8 cellular contexts compared by ENCODE assay signal in the genomic region with DNA sequence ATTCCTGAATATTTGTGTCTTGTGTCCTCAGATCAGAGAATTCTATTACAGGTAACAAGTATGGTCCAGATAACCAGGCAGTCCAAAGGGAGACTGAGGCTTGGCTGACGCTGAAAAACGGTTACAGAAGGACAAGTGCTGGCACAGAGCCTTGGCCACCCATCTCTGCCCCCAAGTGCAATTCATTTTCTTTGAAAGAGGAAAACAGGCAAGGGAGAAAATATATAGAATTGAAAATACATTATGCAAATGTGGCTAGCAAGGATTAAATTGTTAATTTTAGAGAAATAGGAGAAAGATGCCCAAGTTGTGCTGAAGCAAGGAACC. TPM values are rescaled to one million over a fixed set of nuclear protein-coding genes. Genes with fewer than 3 reads are reported as not detected.
DNase-seq lines count a peak whose midpoint lies in the region; ATAC-seq, FAIRE-seq and TF ChIP-seq lines count a peak whose summit lies in the region.

No MANE protein-coding gene starts in this region.

- H3K4me3 ChIP-seq in body of pancreas, result no peak overlapping the region

- ATAC-seq in body of pancreas, result no peak
- no peak for ATAC-seq in stimulated activated memory B cell treated with anti-CD40 and anti-IgM and Interleukin-4, amounts not matched to agents 10 μg/mL and 1 μg/mL and 100 μg/mL, for 72 hours

- no peak for FAIRE-seq in RCC 7860 (lab: Jason Lieb, UNC)

- H3K4me1 ChIP-seq in body of pancreas, result peaks cover 54% of the 10 kb centered on the region

- 2 to 17% methylated on average over 2 of the region's 2 CpGs for WGBS in body of pancreas, 2 donors

- peak overlapping the region in 3 of 4 donors; percentile 23 to 75 (median 70) for H3K27ac ChIP-seq in body of pancreas

- no peak for DNase-seq in activated naive CD4-positive, alpha-beta T cell treated with anti-CD3 and anti-CD28 coated beads, Interleukin-2, amount 10 ng/mL, durations not matched to agents 7 days and 5 days
- no peak for DNase-seq in activated naive CD4-positive, alpha-beta T cell treated with anti-CD3 and anti-CD28 coated beads for 36 hours
- DNase-seq in body of pancreas (no peak), mesothelial cell of epicardium (ENCODE audit: low spot score in 2 of 2, unreplicated experiment in 2 of 2) (no peak), type B pancreatic cell (ENCODE audit: extremely low spot score, unreplicated experiment) (no peak), RCC 7860 (ENCODE audit: low spot score) (no peak), NCI-H1694 (lab: John Stamatoyannopoulos, UW) (no peak)

- H3K9me3 ChIP-seq in body of pancreas, result no peaks in the 10 kb centered on the region

- TF ChIP-seq CTCF in body of pancreas (IDR thresholded peaks at IDR 0.05), result no peak
- no peak for TF ChIP-seq CTCF in mesothelial cell of epicardium (IDR thresholded peaks at IDR 0.05; ENCODE audit: unreplicated experiment)
- TF ChIP-seq CTCF in type B pancreatic cell (conservative IDR thresholded peaks at IDR 0.05), result no peak

- peaks cover 20% of the 10 kb centered on the region for H3K4me1 Mint-ChIP-seq in activated naive CD4-positive, alpha-beta T cell treated with anti-CD3 and anti-CD28 coated beads, Interleukin-2, amount 10 ng/mL, durations not matched to agents 7 days and 5 days
- H3K4me1 Mint-ChIP-seq in activated naive CD4-positive, alpha-beta T cell treated with anti-CD3 and anti-CD28 coated beads for 36 hours (ENCODE audit: low read depth), result peaks cover 11% of the 10 kb centered on the region
- peaks cover 50% of the 10 kb centered on the region for H3K4me1 Mint-ChIP-seq in mesothelial cell of epicardium
- peaks cover 37% of the 10 kb centered on the region for H3K4me1 Mint-ChIP-seq in type B pancreatic cell (ENCODE audit: unreplicated experiment)
- H3K4me1 Mint-ChIP-seq in stimulated activated memory B cell treated with anti-CD40 and anti-IgM and Interleukin-4, amounts not matched to agents 10 μg/mL and 1 μg/mL and 100 μg/mL, for 72 hours, result peaks cover 43% of the 10 kb centered on the region

- CTCF ChIA-PET in activated naive CD4-positive, alpha-beta T cell treated with anti-CD3 and anti-CD28 coated beads, Interleukin-2, amount 10 ng/mL, durations not matched to agents 7 days and 5 days (lab: Charles Lee), result interaction anchor here (0.8 to 6.3 kb wide), 5 partner anchors 100 to 157 kb away, joined by 3 to 115 read pairs (median 5); a partner anchor contains a TSS
- CTCF ChIA-PET in activated naive CD4-positive, alpha-beta T cell treated with anti-CD3 and anti-CD28 coated beads for 36 hours (lab: Charles Lee), result interaction anchor here (0.6 to 7.8 kb wide), 7 partner anchors 9 to 531 kb away, joined by 3 to 126 read pairs (median 3); a partner anchor contains a TSS

- intact Hi-C loops in activated naive CD4-positive, alpha-beta T cell treated with anti-CD3 and anti-CD28 coated beads for 36 hours (cut with micrococcal nuclease), result no loop called here
- intact Hi-C loops in body of pancreas (cut with DNase I), result no loop called here

- H3K36me3 Mint-ChIP-seq in activated naive CD4-positive, alpha-beta T cell treated with anti-CD3 and anti-CD28 coated beads, Interleukin-2, amount 10 ng/mL, durations not matched to agents 7 days and 5 days, result peaks cover 11% of the 10 kb centered on the region
- no peaks in the 10 kb centered on the region for H3K36me3 Mint-ChIP-seq in activated naive CD4-positive, alpha-beta T cell treated with anti-CD3 and anti-CD28 coated beads for 36 hours (ENCODE audit: low read depth)
- H3K36me3 Mint-ChIP-seq in mesothelial cell of epicardium, result no peaks in the 10 kb centered on the region
- no peaks in the 10 kb centered on the region for H3K36me3 Mint-ChIP-seq in type B pancreatic cell
- H3K36me3 Mint-ChIP-seq in stimulated activated memory B cell treated with anti-CD40 and anti-IgM and Interleukin-4, amounts not matched to agents 10 μg/mL and 1 μg/mL and 100 μg/mL, for 72 hours, result no peaks in the 10 kb centered on the region

- TF ChIP-seq POLR2A in body of pancreas (IDR thresholded peaks at IDR 0.05), result no peak

- no peaks in the 10 kb centered on the region for H3K9me3 Mint-ChIP-seq in activated naive CD4-positive, alpha-beta T cell treated with anti-CD3 and anti-CD28 coated beads, Interleukin-2, amount 10 ng/mL, durations not matched to agents 7 days and 5 days
- H3K9me3 Mint-ChIP-seq in activated naive CD4-positive, alpha-beta T cell treated with anti-CD3 and anti-CD28 coated beads for 36 hours, result no peaks in the 10 kb centered on the region
- H3K9me3 Mint-ChIP-seq in mesothelial cell of epicardium (no peaks in the 10 kb centered on the region), type B pancreatic cell (no peaks in the 10 kb centered on the region)
- H3K9me3 Mint-ChIP-seq in stimulated activated memory B cell treated with anti-CD40 and anti-IgM and Interleukin-4, amounts not matched to agents 10 μg/mL and 1 μg/mL and 100 μg/mL, for 72 hours, result no peaks in the 10 kb centered on the region

- peaks cover 49% of the 10 kb centered on the region for H3K27me3 Mint-ChIP-seq in activated naive CD4-positive, alpha-beta T cell treated with anti-CD3 and anti-CD28 coated beads, Interleukin-2, amount 10 ng/mL, durations not matched to agents 7 days and 5 days
- H3K27me3 Mint-ChIP-seq in activated naive CD4-positive, alpha-beta T cell treated with anti-CD3 and anti-CD28 coated beads for 36 hours (ENCODE audit: low read depth), result peaks cover 45% of the 10 kb centered on the region
- H3K27me3 Mint-ChIP-seq in mesothelial cell of epicardium (ENCODE audit: low read depth) (peaks cover 4% of the 10 kb centered on the region), type B pancreatic cell (peaks cover 8% of the 10 kb centered on the region)
- H3K27me3 Mint-ChIP-seq in stimulated activated memory B cell treated with anti-CD40 and anti-IgM and Interleukin-4, amounts not matched to agents 10 μg/mL and 1 μg/mL and 100 μg/mL, for 72 hours, result peaks cover 67% of the 10 kb centered on the region

- H3K4me3 Mint-ChIP-seq in activated naive CD4-positive, alpha-beta T cell treated with anti-CD3 and anti-CD28 coated beads, Interleukin-2, amount 10 ng/mL, durations not matched to agents 7 days and 5 days, result peak overlapping the region; percentile 9
- H3K4me3 Mint-ChIP-seq in activated naive CD4-positive, alpha-beta T cell treated with anti-CD3 and anti-CD28 coated beads for 36 hours, result no peak overlapping the region
- peak overlapping the region; percentile 91 for H3K4me3 Mint-ChIP-seq in mesothelial cell of epicardium
- H3K4me3 Mint-ChIP-seq in type B pancreatic cell, result peak overlapping the region; percentile 95
- H3K4me3 Mint-ChIP-seq in stimulated activated memory B cell treated with anti-CD40 and anti-IgM and Interleukin-4, amounts not matched to agents 10 μg/mL and 1 μg/mL and 100 μg/mL, for 72 hours, result no peak overlapping the region

- H3K27me3 ChIP-seq in body of pancreas, result no peaks in the 10 kb centered on the region

- H3K36me3 ChIP-seq in body of pancreas (replicated peaks in 1 of 2; ENCODE audit: insufficient read depth in 1 of 2, low read depth in 2 of 2), result no peaks in the 10 kb centered on the region

- H3K27ac Mint-ChIP-seq in activated naive CD4-positive, alpha-beta T cell treated with anti-CD3 and anti-CD28 coated beads, Interleukin-2, amount 10 ng/mL, durations not matched to agents 7 days and 5 days, result no peak overlapping the region
- H3K27ac Mint-ChIP-seq in activated naive CD4-positive, alpha-beta T cell treated with anti-CD3 and anti-CD28 coated beads for 36 hours, result no peak overlapping the region
- H3K27ac Mint-ChIP-seq in mesothelial cell of epicardium (no peak overlapping the region), type B pancreatic cell (peak overlapping the region; percentile 94)
- H3K27ac Mint-ChIP-seq in stimulated activated memory B cell treated with anti-CD40 and anti-IgM and Interleukin-4, amounts not matched to agents 10 μg/mL and 1 μg/mL and 100 μg/mL, for 72 hours, result no peak overlapping the region

RNA-seq across cellular contexts. Expression of a gene that starts 1.2 kb away (rescaled TPM):
- total RNA-seq in activated naive CD4-positive, alpha-beta T cell treated with anti-CD3 and anti-CD28 coated beads for 36 hours, result under 1 TPM; 0.32 to 0.33 TPM
- total RNA-seq in body of pancreas, result 10 to 100 TPM; 23.6 to 24.7 TPM
- total RNA-seq in mesothelial cell of epicardium, result 39.1 to 45.5 TPM (median 40.6 TPM) in 3 replicates
- total RNA-seq in type B pancreatic cell (ENCODE audit: low replicate concordance), result 52.3 and 88.6 TPM in 2 replicates

RNA-seq across cellular contexts. Expression of a gene that starts 29.8 kb away (rescaled TPM):
- 100 to 1,000 TPM; 181 to 202 TPM for total RNA-seq in activated naive CD4-positive, alpha-beta T cell treated with anti-CD3 and anti-CD28 coated beads for 36 hours
- total RNA-seq in body of pancreas (1 to 10 TPM; 8.6 to 8.9 TPM), mesothelial cell of epicardium (67.2 to 70.9 TPM (median 69.7 TPM) in 3 replicates), type B pancreatic cell (ENCODE audit: low replicate concordance) (84.3 and 85.7 TPM in 2 replicates)

Comparison
In these comparisons a context has a peak if more than half of its experiments do, and no peak if none do; other contexts are left out.
1. H3K4me3 Mint-ChIP-seq: peak in activated naive CD4-positive, alpha-beta T cell treated with anti-CD3 and anti-CD28 coated beads, Interleukin-2, amount 10 ng/mL, durations not matched to agents 7 days and 5 days (single experiment), mesothelial cell of epicardium (single experiment) and type B pancreatic cell (single experiment); none in activated naive CD4-positive, alpha-beta T cell treated with anti-CD3 and anti-CD28 coated beads for 36 hours (single experiment) and stimulated activated memory B cell treated with anti-CD40 and anti-IgM and Interleukin-4, amounts not matched to agents 10 μg/mL and 1 μg/mL and 100 μg/mL, for 72 hours (single experiment).
2. RNA of a gene that starts 1.2 kb away (total RNA-seq): 52.3 to 88.6 TPM in type B pancreatic cell, 39.1 to 45.5 TPM in mesothelial cell of epicardium and 23.6 to 24.7 TPM in body of pancreas; 0.32 to 0.33 TPM in activated naive CD4-positive, alpha-beta T cell treated with anti-CD3 and anti-CD28 coated beads for 36 hours; every median in the first group is over 10 times any median in the second.